ENCODE assay signal across 13 cellular contexts in the genomic region with DNA sequence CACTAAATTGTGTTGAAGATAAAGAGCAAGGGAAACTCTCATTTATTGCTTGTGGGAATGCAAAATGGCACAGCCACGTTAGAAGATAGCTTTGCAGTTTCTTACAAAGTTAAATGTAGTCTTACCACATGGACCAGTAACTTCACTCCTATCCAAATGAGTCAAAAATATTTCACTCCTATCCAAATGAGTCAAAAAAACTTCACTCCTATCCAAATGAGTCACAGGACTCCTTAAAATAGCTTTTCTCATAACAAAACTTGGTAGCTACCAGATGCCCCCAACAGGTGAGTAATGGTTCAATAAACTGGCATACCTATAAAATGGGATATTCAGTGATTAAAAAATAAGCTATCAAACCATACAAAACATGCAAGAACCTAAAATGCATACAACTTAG. TPM values are rescaled to one million over a fixed set of nuclear protein-coding genes. Genes with fewer than 3 reads are reported as not detected.
A peak's percentile ranks its signal among the peaks of the same experiment; 100 is the strongest.
DNase-seq lines count a peak whose midpoint lies in the region; ATAC-seq and TF ChIP-seq lines count a peak whose summit lies in the region.
"Not testable (repeated sequence)": the region's sequence is repeated elsewhere in the genome, so short reads cannot be mapped to it uniquely, and the experiment has no call there.
"Had no signal": no experiment of that assay in that cellular context is flagged by ENCODE, and none has a peak within 500 bp of the region (broad histone marks: within the 10 kb centered on the region; RNA-seq: fewer than 3 reads in every experiment).

No MANE protein-coding gene starts in this region.

- not testable (repeated sequence) for H2BK15ac ChIP-seq in IMR-90 (ENCODE audit: low read depth, low read length)

- H3K36me3 Mint-ChIP-seq in activated T-cell treated with anti-CD3 and anti-CD28 coated beads, Interleukin-2, amount 50 U/mL, for 72 hours (ENCODE audit: insufficient read depth in 2 of 2), result not testable (repeated sequence)

- H3K27ac ChIP-seq in IMR-90 (ENCODE audit: insufficient read depth, low read length); foreskin keratinocyte: not testable (repeated sequence)

- intact Hi-C loops in IMR-90 (cut with micrococcal nuclease), result not testable (repeated sequence)

- not testable (repeated sequence) for H2AK9ac ChIP-seq in IMR-90 (replicated peaks; ENCODE audit: low read depth, low read length, poor library complexity)

- H3K9me3 Mint-ChIP-seq in activated T-cell treated with anti-CD3 and anti-CD28 coated beads, Interleukin-2, amount 50 U/mL, for 72 hours, result not testable (repeated sequence)

- not testable (repeated sequence) for DNase-seq in IMR-90; activated T-cell treated with anti-CD3 and anti-CD28 coated beads, Interleukin-2, amount 50 U/mL, for 72 hours; foreskin keratinocyte

- H2BK5ac ChIP-seq in IMR-90 (ENCODE audit: low read depth, low read length, poor library complexity, severe bottlenecking), result not testable (repeated sequence)

- POLR2A ChIA-PET in IMR-90 (lab: Charles Lee; ENCODE audit: unreplicated experiment), result not testable (repeated sequence)

- not testable (repeated sequence) for H3K27me3 Mint-ChIP-seq in activated T-cell treated with anti-CD3 and anti-CD28 coated beads, Interleukin-2, amount 50 U/mL, for 72 hours (ENCODE audit: low read depth)

- TF ChIP-seq RAD21 in IMR-90 (IDR thresholded peaks at IDR 0.05; ENCODE audit: low read length), result not testable (repeated sequence)

- BruUV-seq in IMR-90 (replicated peaks; lab: Mats Ljungman, UMichigan), result not testable (repeated sequence)

- H3K18ac ChIP-seq in IMR-90 (ENCODE audit: low read depth, low read length), result not testable (repeated sequence)

- not testable (repeated sequence) for H3K9me1 ChIP-seq in IMR-90 (ENCODE audit: insufficient read depth, low read length)

- no CpG with 5 or more reads among the region's 1 CpG for WGBS in IMR-90 (ENCODE audit: extremely low coverage in 2 of 2, insufficient read length in 1 of 2), 2 experiments

- not testable (repeated sequence) for H3K14ac ChIP-seq in IMR-90 (replicated peaks; ENCODE audit: low read depth, low read length)

- H4K5ac ChIP-seq in IMR-90 (ENCODE audit: low read depth, low read length), result not testable (repeated sequence)

- peak overlapping the region; percentile 43 for H3K27ac Mint-ChIP-seq in activated T-cell treated with anti-CD3 and anti-CD28 coated beads, Interleukin-2, amount 50 U/mL, for 72 hours

- not testable (repeated sequence) for H4K91ac ChIP-seq in IMR-90 (ENCODE audit: insufficient read depth, low read depth, low read length)

- H3K56ac ChIP-seq in IMR-90 (ENCODE audit: extremely low read depth, insufficient read depth, low read length), result not testable (repeated sequence)

- not testable (repeated sequence) for H3K9me3 ChIP-seq in IMR-90 (ENCODE audit: control insufficient read depth, insufficient read depth, low read length)

- not testable (repeated sequence) for H3K4ac ChIP-seq in IMR-90 (ENCODE audit: low read depth, low read length)

- dilution Hi-C loops in IMR-90 (cut with HindIII; ENCODE audit: low sequenced_read_pairs, unreplicated experiment), result not testable (repeated sequence)

- not testable (repeated sequence) for H3K36me3 ChIP-seq in IMR-90 (ENCODE audit: control insufficient read depth, insufficient read depth, low read length)

- H2AK5ac ChIP-seq in IMR-90 (ENCODE audit: low read depth, low read length), result not testable (repeated sequence)

- not testable (repeated sequence) for H2AFZ ChIP-seq in IMR-90 (replicated peaks; ENCODE audit: low read length, poor library complexity)

- not testable (repeated sequence) for H3K79me1 ChIP-seq in IMR-90 (ENCODE audit: low read depth in 1 of 2, low read length in 2 of 2)

- in situ Hi-C loops in IMR-90 (cut with MboI; ENCODE audit: low sequenced_read_pairs), result not testable (repeated sequence)

- not testable (repeated sequence) for H4K8ac ChIP-seq in IMR-90 (ENCODE audit: low read depth in 2 of 2, low read length in 2 of 2)

- not testable (repeated sequence) for TF ChIP-seq POLR2A in IMR-90 (IDR thresholded peaks at IDR 0.05; ENCODE audit: low read depth, low read length)

- H2BK20ac ChIP-seq in IMR-90 (ENCODE audit: low read depth, low read length), result not testable (repeated sequence)

- H3K4me3 Mint-ChIP-seq in activated T-cell treated with anti-CD3 and anti-CD28 coated beads, Interleukin-2, amount 50 U/mL, for 72 hours, result peak overlapping the region; percentile 54 to 71

- not testable (repeated sequence) for H4K20me1 ChIP-seq in IMR-90 (ENCODE audit: insufficient read depth, low read length)

- peaks cover 12% of the 10 kb centered on the region for H3K4me1 Mint-ChIP-seq in activated T-cell treated with anti-CD3 and anti-CD28 coated beads, Interleukin-2, amount 50 U/mL, for 72 hours (ENCODE audit: low read depth)

- not testable (repeated sequence) for H3K9ac ChIP-seq in IMR-90 (ENCODE audit: low read depth, low read length)

- H3K4me2 ChIP-seq in IMR-90 (ENCODE audit: low read depth, low read length), result not testable (repeated sequence)

- not testable (repeated sequence) for H2BK120ac ChIP-seq in IMR-90 (ENCODE audit: low read depth, low read length)

- not testable (repeated sequence) for H3K4me3 ChIP-seq in IMR-90 (ENCODE audit: insufficient read depth, low read depth, low read length)

- not testable (repeated sequence) for TF ChIP-seq CTCF in IMR-90 (conservative IDR thresholded peaks at IDR 0.05; ENCODE audit: low read depth, low read length)
- TF ChIP-seq CTCF in foreskin keratinocyte (conservative IDR thresholded peaks at IDR 0.05), result peak; percentile 37

- not testable (repeated sequence) for H3K27me3 ChIP-seq in IMR-90 (ENCODE audit: control insufficient read depth, insufficient read depth, low read length); foreskin keratinocyte

- H3K23ac ChIP-seq in IMR-90 (ENCODE audit: low read depth, low read length), result not testable (repeated sequence)

- ATAC-seq in GM18499 (IDR thresholded peaks at IDR 0.05; ENCODE audit: insufficient read depth, unreplicated experiment) (peak; percentile 86), GM18873 (IDR thresholded peaks at IDR 0.05; ENCODE audit: low FRiP score, unreplicated experiment) (peak; percentile 74), GM21447 (IDR thresholded peaks at IDR 0.05; ENCODE audit: unreplicated experiment) (peak; percentile 63), HG02759 (IDR thresholded peaks at IDR 0.05; ENCODE audit: unreplicated experiment) (peak; percentile 83), HG03135 (IDR thresholded peaks at IDR 0.05; ENCODE audit: unreplicated experiment) (peak; percentile 66), IMR-90 (ENCODE audit: low read depth) (peak; percentile 35; the same call in 1 of the 2 replicates), foreskin keratinocyte (peak; percentile 90)
- peak; percentile 93 to 94 for ATAC-seq in activated T-cell treated with anti-CD3 and anti-CD28 coated beads, Interleukin-2, amount 50 U/mL, for 72 hours (replicated peaks in 1 of 2)

- H3K4me1 ChIP-seq in IMR-90 (ENCODE audit: control insufficient read depth, insufficient read depth, low read length); foreskin keratinocyte: not testable (repeated sequence)

- CTCF ChIA-PET in IMR-90 (lab: Yijun Ruan, JAX), result not testable (repeated sequence)

RNA-seq across cellular contexts. Expression of gene NUTM2E, which starts 27.2 kb away (rescaled TPM):
- total RNA-seq in IMR-90 (2012; rRNA removed) (not detected in 2 replicates), foreskin keratinocyte (0.20 and 0.28 TPM in 2 replicates)
- polyA plus RNA-seq in IMR-90 (2012; rRNA removed) (not detected in 2 replicates), foreskin keratinocyte (0.17 and 0.22 TPM in 2 replicates)
- not detected in 2 replicates for polyA plus RNA-seq in IMR-90 (2012; cell fraction: cytosol; rRNA removed)
- polyA plus RNA-seq in IMR-90 (2012; cell fraction: nucleus; rRNA removed; ENCODE audit: low replicate concordance), result 0.05 TPM in 1 of 2 replicates, not detected in the other
- total RNA-seq in activated T-cell treated with anti-CD3 and anti-CD28 coated beads, Interleukin-2, amount 50 U/mL, for 72 hours, result not detected
- total RNA-seq: cardiac muscle cell, fibroblast of lung, H9, myocyte, Right ventricle myocardium superior had no signal
- polyA plus RNA-seq: cardiac muscle cell, fibroblast of lung had no signal

Comparison
In these comparisons a context has a peak if more than half of its experiments do, and no peak if none do; other contexts are left out.
1. ATAC-seq: peak in every context shown above with its lines; median percentile 94 in activated T-cell treated with anti-CD3 and anti-CD28 coated beads, Interleukin-2, amount 50 U/mL, for 72 hours; 90 in foreskin keratinocyte; 86 in GM18499; 83 in HG02759; 74 in GM18873; 66 in HG03135; 63 in GM21447; 35 in IMR-90.